In the genomic region with DNA sequence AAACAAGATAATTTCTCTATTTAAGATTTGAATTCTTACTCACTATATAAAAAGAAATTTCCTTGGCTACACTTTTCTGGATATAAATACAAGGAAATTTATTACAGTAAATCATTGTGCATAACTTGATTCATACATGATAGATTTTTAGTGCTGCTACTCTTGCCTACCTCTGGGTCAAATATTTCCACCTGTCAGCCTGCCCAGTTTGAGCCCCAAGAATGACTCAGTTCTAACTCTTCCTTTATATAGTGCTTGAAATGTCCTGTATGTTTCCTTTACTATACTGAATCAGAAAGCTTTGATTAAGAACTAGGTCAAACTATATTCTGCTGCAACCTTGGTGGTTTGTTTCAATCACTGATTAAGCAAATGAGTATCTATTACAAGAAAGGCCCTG, we compare ENCODE assay signal across 24 cellular contexts.
"Had no signal": no experiment of that assay in that cellular context is flagged by ENCODE, and none has a peak within 500 bp of the region (broad histone marks: within the 10 kb centered on the region; RNA-seq: fewer than 3 reads in every experiment).

No MANE protein-coding gene starts in this region.

- H3K4me1 Mint-ChIP-seq: stimulated activated effector memory CD8-positive, alpha-beta T cell treated with anti-CD3 and anti-CD28 coated beads, Interleukin-12 subunit alpha, Interleukin-12 subunit beta, amount 100 ng/mL, for 72 hours; stimulated activated memory B cell treated with anti-CD40 and anti-IgM and Interleukin-4, amounts not matched to agents 10 μg/mL and 1 μg/mL and 100 μg/mL, for 72 hours; stimulated activated naive B cell treated with anti-CD40 and anti-IgM and Interleukin-4, amounts not matched to agents 10 μg/mL and 1 μg/mL and 100 μg/mL, for 72 hours; stimulated activated naive CD8-positive, alpha-beta T cell treated with anti-CD3 and anti-CD28 coated beads, Interleukin-15, amount 100 ng/mL, for 72 hours had no signal

- H3K27me3 Mint-ChIP-seq: stimulated activated memory B cell treated with anti-CD40 and anti-IgM and Interleukin-4, amounts not matched to agents 10 μg/mL and 1 μg/mL and 100 μg/mL, for 72 hours; stimulated activated naive B cell treated with anti-CD40 and anti-IgM and Interleukin-4, amounts not matched to agents 10 μg/mL and 1 μg/mL and 100 μg/mL, for 72 hours; stimulated activated naive CD8-positive, alpha-beta T cell treated with anti-CD3 and anti-CD28 coated beads, Interleukin-15, amount 100 ng/mL, for 72 hours; stimulated activated naive CD8-positive, alpha-beta T cell treated with anti-CD3 and anti-CD28 coated beads, Interleukin-15, Interleukin-2, amounts not matched to agents 100 ng/mL and 50 ng/mL, for 24 hours; type B pancreatic cell had no signal

- H3K27ac Mint-ChIP-seq: stimulated activated effector memory CD8-positive, alpha-beta T cell treated with anti-CD3 and anti-CD28 coated beads, Interleukin-12 subunit alpha, Interleukin-12 subunit beta, amount 100 ng/mL, for 72 hours; stimulated activated memory B cell treated with anti-CD40 and anti-IgM and Interleukin-4, amounts not matched to agents 10 μg/mL and 1 μg/mL and 100 μg/mL, for 72 hours; stimulated activated naive B cell treated with anti-CD40 and anti-IgM and Interleukin-4, amounts not matched to agents 10 μg/mL and 1 μg/mL and 100 μg/mL, for 72 hours; stimulated activated naive CD8-positive, alpha-beta T cell treated with anti-CD3 and anti-CD28 coated beads, Interleukin-15, amount 100 ng/mL, for 72 hours; stimulated activated naive CD8-positive, alpha-beta T cell treated with anti-CD3 and anti-CD28 coated beads, Interleukin-15, Interleukin-2, amounts not matched to agents 100 ng/mL and 50 ng/mL, for 24 hours; type B pancreatic cell had no signal

- ATAC-seq: stimulated activated effector memory CD8-positive, alpha-beta T cell treated with anti-CD3 and anti-CD28 coated beads, Interleukin-12 subunit alpha, Interleukin-12 subunit beta, amount 100 ng/mL, for 72 hours; stimulated activated memory B cell treated with anti-CD40 and anti-IgM and Interleukin-4, amounts not matched to agents 10 μg/mL and 1 μg/mL and 100 μg/mL, for 72 hours; stimulated activated naive B cell treated with anti-CD40 and anti-IgM and Interleukin-4, amounts not matched to agents 10 μg/mL and 1 μg/mL and 100 μg/mL, for 72 hours; stimulated activated naive CD8-positive, alpha-beta T cell treated with anti-CD3 and anti-CD28 coated beads, Interleukin-15, amount 100 ng/mL, for 72 hours; stimulated activated naive CD8-positive, alpha-beta T cell treated with anti-CD3 and anti-CD28 coated beads, Interleukin-15, Interleukin-2, amounts not matched to agents 100 U/mL and 50 U/mL, for 24 hours; upper lobe of right lung had no signal

- H3K9me3 Mint-ChIP-seq: stimulated activated memory B cell treated with anti-CD40 and anti-IgM and Interleukin-4, amounts not matched to agents 10 μg/mL and 1 μg/mL and 100 μg/mL, for 72 hours; stimulated activated naive B cell treated with anti-CD40 and anti-IgM and Interleukin-4, amounts not matched to agents 10 μg/mL and 1 μg/mL and 100 μg/mL, for 72 hours; type B pancreatic cell had no signal

- DNase-seq: stimulated activated CD4-positive, alpha-beta T cell treated with anti-CD3 and anti-CD28 coated beads, Interleukin-2, amount 100 ng/mL, for 48 hours; stimulated activated CD4-positive, alpha-beta T cell treated with anti-CD3 and anti-CD28 coated beads, Interleukin-4, amount 100 ng/mL, for 1 hour; stimulated activated CD4-positive, alpha-beta T cell treated with anti-CD3 and anti-CD28 coated beads, Interleukin-4, amount 100 ng/mL, for 24 hours; stimulated activated CD4-positive, alpha-beta T cell treated with anti-CD3 and anti-CD28 coated beads, Interleukin-4, amount 100 ng/mL, for 4 hours; stimulated activated CD8-positive, alpha-beta memory T cell treated with anti-CD3 and anti-CD28 coated beads, Interleukin-4, amount 100 ng/mL, for 48 hours; stimulated activated naive B cell treated with anti-CD40 and anti-IgM and Interleukin-4, amounts not matched to agents 10 μg/mL and 1 μg/mL and 100 μg/mL, for 72 hours; stimulated activated naive CD4-positive, alpha-beta T cell; stimulated activated naive CD4-positive, alpha-beta T cell treated with Interleukin-2 at 50 U/mL for 16 hours; stimulated activated naive CD8-positive, alpha-beta T cell treated with anti-CD3 and anti-CD28 coated beads, Interleukin-15, amount 100 ng/mL, for 72 hours; stimulated activated naive CD8-positive, alpha-beta T cell treated with anti-CD3 and anti-CD28 coated beads, Interleukin-15, Interleukin-2, amounts not matched to agents 100 U/mL and 50 U/mL, for 24 hours; stomach; substantia nigra; testis; thyroid gland; tibial artery; transverse colon; trophoblast cell; upper lobe of left lung; upper lobe of right lung; uterus had no signal

- H3K4me3 Mint-ChIP-seq: stimulated activated effector memory CD8-positive, alpha-beta T cell treated with anti-CD3 and anti-CD28 coated beads, Interleukin-12 subunit alpha, Interleukin-12 subunit beta, amount 100 ng/mL, for 72 hours; stimulated activated memory B cell treated with anti-CD40 and anti-IgM and Interleukin-4, amounts not matched to agents 10 μg/mL and 1 μg/mL and 100 μg/mL, for 72 hours; stimulated activated naive B cell treated with anti-CD40 and anti-IgM and Interleukin-4, amounts not matched to agents 10 μg/mL and 1 μg/mL and 100 μg/mL, for 72 hours; stimulated activated naive CD8-positive, alpha-beta T cell treated with anti-CD3 and anti-CD28 coated beads, Interleukin-15, amount 100 ng/mL, for 72 hours; stimulated activated naive CD8-positive, alpha-beta T cell treated with anti-CD3 and anti-CD28 coated beads, Interleukin-15, Interleukin-2, amounts not matched to agents 100 ng/mL and 50 ng/mL, for 24 hours; type B pancreatic cell had no signal

- H3K36me3 Mint-ChIP-seq: stimulated activated effector memory CD8-positive, alpha-beta T cell treated with anti-CD3 and anti-CD28 coated beads, Interleukin-12 subunit alpha, Interleukin-12 subunit beta, amount 100 ng/mL, for 72 hours; stimulated activated memory B cell treated with anti-CD40 and anti-IgM and Interleukin-4, amounts not matched to agents 10 μg/mL and 1 μg/mL and 100 μg/mL, for 72 hours; stimulated activated naive B cell treated with anti-CD40 and anti-IgM and Interleukin-4, amounts not matched to agents 10 μg/mL and 1 μg/mL and 100 μg/mL, for 72 hours; type B pancreatic cell had no signal
